Comparison of ENCODE assay signal across 21 cellular contexts in the genomic region with DNA sequence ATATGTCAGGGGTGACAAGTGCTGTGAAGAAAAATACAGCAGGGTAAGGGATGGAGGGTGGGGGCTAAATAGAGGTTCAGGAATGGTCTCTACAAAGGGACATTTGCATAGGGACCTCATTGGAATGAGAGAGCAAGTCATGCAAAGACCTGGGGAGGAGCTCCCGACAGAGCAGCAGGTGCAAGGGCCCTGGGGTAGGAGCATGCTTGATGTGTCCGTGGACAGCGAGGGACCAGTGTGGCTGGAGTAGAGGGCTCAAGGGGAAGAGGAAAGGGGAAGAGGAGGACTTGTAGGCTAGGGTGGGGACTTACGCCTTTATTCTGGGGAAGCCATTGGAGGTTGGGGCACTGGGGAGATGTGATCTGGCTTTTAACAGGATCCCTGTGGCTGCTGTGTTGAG. TPM values are rescaled to one million over a fixed set of nuclear protein-coding genes. Genes with fewer than 3 reads are reported as not detected.
A peak's percentile ranks its signal among the peaks of the same experiment; 100 is the strongest.
DNase-seq lines count a peak whose midpoint lies in the region; ATAC-seq and TF ChIP-seq lines count a peak whose summit lies in the region.
"Had no signal": no experiment of that assay in that cellular context is flagged by ENCODE, and none has a peak within 500 bp of the region (broad histone marks: within the 10 kb centered on the region; RNA-seq: fewer than 3 reads in every experiment).

No MANE protein-coding gene starts in this region.

- no peaks in the 10 kb centered on the region for H3K9me3 Mint-ChIP-seq in activated naive CD4-positive, alpha-beta T cell treated with anti-CD3 and anti-CD28 coated beads, Interleukin-2, amount 50 U/mL, for 24 hours
- no peaks in the 10 kb centered on the region for H3K9me3 Mint-ChIP-seq in activated naive CD4-positive, alpha-beta T cell treated with anti-CD3 and anti-CD28 coated beads, Interleukin-2, amount 10 ng/mL, durations not matched to agents 7 days and 5 days
- no peaks in the 10 kb centered on the region for H3K9me3 Mint-ChIP-seq in activated T-helper 17 cell treated with anti-CD3 and anti-CD28 coated beads, Interleukin-2, amount 50 U/mL, for 72 hours
- no peaks in the 10 kb centered on the region for H3K9me3 Mint-ChIP-seq in natural killer cell treated with Interleukin-12 subunit alpha and Interleukin-12 subunit beta and Interleukin-15 and Interleukin-18, amount 100 ng/mL, for 72 hours
- H3K9me3 Mint-ChIP-seq: activated naive CD8-positive, alpha-beta T cell treated with anti-CD3 and anti-CD28 coated beads, Interleukin-2, amount 10 ng/mL, durations not matched to agents 7 days and 5 days; brain had no signal

- POLR2A ChIA-PET in PC-3 (lab: Charles Lee; ENCODE audit: unreplicated experiment): no interaction called here

- no peak overlapping the region for H3K4me3 ChIP-seq in PC-3 (ENCODE audit: low read length)
- H3K4me3 ChIP-seq: heart right ventricle had no signal

- H3K9me2 ChIP-seq in PC-3 (replicated peaks; ENCODE audit: low read length): no peaks in the 10 kb centered on the region

- no peaks in the 10 kb centered on the region for H4K20me1 ChIP-seq in PC-3 (ENCODE audit: low read length)

- no peak overlapping the region for H3K4me2 ChIP-seq in PC-3 (ENCODE audit: low read length)

- peak overlapping the region; percentile 69 for H3K27ac Mint-ChIP-seq in activated naive CD4-positive, alpha-beta T cell treated with anti-CD3 and anti-CD28 coated beads, Interleukin-2, amount 50 U/mL, for 24 hours
- no peak overlapping the region for H3K27ac Mint-ChIP-seq in activated naive CD4-positive, alpha-beta T cell treated with anti-CD3 and anti-CD28 coated beads, Interleukin-2, amount 10 ng/mL, durations not matched to agents 7 days and 5 days
- peak overlapping the region; percentile 53 for H3K27ac Mint-ChIP-seq in activated T-helper 17 cell treated with anti-CD3 and anti-CD28 coated beads, Interleukin-2, amount 50 U/mL, for 72 hours
- peak overlapping the region; percentile 1 to 43 for H3K27ac Mint-ChIP-seq in natural killer cell treated with Interleukin-12 subunit alpha and Interleukin-12 subunit beta and Interleukin-15 and Interleukin-18, amount 100 ng/mL, for 72 hours

- no peaks in the 10 kb centered on the region for H3K27me3 ChIP-seq in PC-3 (ENCODE audit: low read length)
- H3K27me3 ChIP-seq: heart right ventricle, neutrophil had no signal

- no peak overlapping the region for H3K27ac ChIP-seq in PC-3 (ENCODE audit: low read length)
- H3K27ac ChIP-seq: C4-2B, heart right ventricle, neutrophil had no signal

- intact Hi-C loops in PC-3 (cut with micrococcal nuclease): no loop called here

- H3K4me3 Mint-ChIP-seq in activated naive CD4-positive, alpha-beta T cell treated with anti-CD3 and anti-CD28 coated beads, Interleukin-2, amount 50 U/mL, for 24 hours: peak overlapping the region; percentile 16
- H3K4me3 Mint-ChIP-seq in activated naive CD4-positive, alpha-beta T cell treated with anti-CD3 and anti-CD28 coated beads, Interleukin-2, amount 10 ng/mL, durations not matched to agents 7 days and 5 days: no peak overlapping the region
- no peak overlapping the region for H3K4me3 Mint-ChIP-seq in activated T-helper 17 cell treated with anti-CD3 and anti-CD28 coated beads, Interleukin-2, amount 50 U/mL, for 72 hours
- peak overlapping the region; percentile 41 for H3K4me3 Mint-ChIP-seq in natural killer cell treated with Interleukin-12 subunit alpha and Interleukin-12 subunit beta and Interleukin-15 and Interleukin-18, amount 100 ng/mL, for 72 hours
- H3K4me3 Mint-ChIP-seq: activated naive CD8-positive, alpha-beta T cell treated with anti-CD3 and anti-CD28 coated beads, Interleukin-2, amount 10 ng/mL, durations not matched to agents 7 days and 5 days had no signal

- BruUV-seq in PC-3 (replicated peaks; lab: Mats Ljungman, UMichigan): no TSS peak

- peaks cover 13% of the 10 kb centered on the region; the same call in 1 of the 2 replicates for H3K4me1 ChIP-seq in PC-3 (ENCODE audit: insufficient read depth, low read length)

- H2AFZ ChIP-seq in PC-3 (ENCODE audit: low read length): no peak overlapping the region

- H3K79me2 ChIP-seq in PC-3 (ENCODE audit: low read length): peaks cover 63% of the 10 kb centered on the region

- H3K36me3 ChIP-seq in PC-3 (ENCODE audit: low read depth, low read length): no peaks in the 10 kb centered on the region

- CTCF ChIA-PET in activated naive CD4-positive, alpha-beta T cell treated with anti-CD3 and anti-CD28 coated beads, Interleukin-2, amount 10 ng/mL, durations not matched to agents 7 days and 5 days (lab: Charles Lee): interaction anchor here (1.0 to 18.2 kb wide), 5 partner anchors 8 to 20 kb away, joined by 4 to 200 read pairs (median 6); no protein-coding TSS in a partner anchor
- CTCF ChIA-PET in PC-3 (lab: Charles Lee): interaction anchor here (0.9 kb wide), 1 partner anchor 9 kb away, joined by 4 read pairs; no protein-coding TSS in a partner anchor

- H3K27me3 Mint-ChIP-seq in activated naive CD4-positive, alpha-beta T cell treated with anti-CD3 and anti-CD28 coated beads, Interleukin-2, amount 50 U/mL, for 24 hours: no peaks in the 10 kb centered on the region
- H3K27me3 Mint-ChIP-seq in activated naive CD4-positive, alpha-beta T cell treated with anti-CD3 and anti-CD28 coated beads, Interleukin-2, amount 10 ng/mL, durations not matched to agents 7 days and 5 days: no peaks in the 10 kb centered on the region
- no peaks in the 10 kb centered on the region for H3K27me3 Mint-ChIP-seq in activated T-helper 17 cell treated with anti-CD3 and anti-CD28 coated beads, Interleukin-2, amount 50 U/mL, for 72 hours
- H3K27me3 Mint-ChIP-seq in natural killer cell treated with Interleukin-12 subunit alpha and Interleukin-12 subunit beta and Interleukin-15 and Interleukin-18, amount 100 ng/mL, for 72 hours: no peaks in the 10 kb centered on the region
- H3K27me3 Mint-ChIP-seq: activated naive CD8-positive, alpha-beta T cell treated with anti-CD3 and anti-CD28 coated beads, Interleukin-2, amount 10 ng/mL, durations not matched to agents 7 days and 5 days; brain had no signal

- peaks cover 2% of the 10 kb centered on the region for H3K36me3 Mint-ChIP-seq in activated naive CD4-positive, alpha-beta T cell treated with anti-CD3 and anti-CD28 coated beads, Interleukin-2, amount 50 U/mL, for 24 hours
- H3K36me3 Mint-ChIP-seq in activated naive CD4-positive, alpha-beta T cell treated with anti-CD3 and anti-CD28 coated beads, Interleukin-2, amount 10 ng/mL, durations not matched to agents 7 days and 5 days: peaks cover 14% of the 10 kb centered on the region
- no peaks in the 10 kb centered on the region for H3K36me3 Mint-ChIP-seq in activated T-helper 17 cell treated with anti-CD3 and anti-CD28 coated beads, Interleukin-2, amount 50 U/mL, for 72 hours (ENCODE audit: low read depth)
- peaks cover 4% of the 10 kb centered on the region for H3K36me3 Mint-ChIP-seq in natural killer cell treated with Interleukin-12 subunit alpha and Interleukin-12 subunit beta and Interleukin-15 and Interleukin-18, amount 100 ng/mL, for 72 hours
- H3K36me3 Mint-ChIP-seq: brain had no signal

- no peak overlapping the region for H3K9ac ChIP-seq in PC-3 (ENCODE audit: low read length)

- TF ChIP-seq CTCF in PC-3 (conservative IDR thresholded peaks at IDR 0.05; ENCODE audit: low read depth, low read length): no peak

- H3K4me1 Mint-ChIP-seq in activated naive CD4-positive, alpha-beta T cell treated with anti-CD3 and anti-CD28 coated beads, Interleukin-2, amount 50 U/mL, for 24 hours: peaks cover 79% of the 10 kb centered on the region
- H3K4me1 Mint-ChIP-seq in activated naive CD4-positive, alpha-beta T cell treated with anti-CD3 and anti-CD28 coated beads, Interleukin-2, amount 10 ng/mL, durations not matched to agents 7 days and 5 days: peaks cover 52% of the 10 kb centered on the region
- H3K4me1 Mint-ChIP-seq in activated T-helper 17 cell treated with anti-CD3 and anti-CD28 coated beads, Interleukin-2, amount 50 U/mL, for 72 hours: peaks cover 34% of the 10 kb centered on the region
- H3K4me1 Mint-ChIP-seq in natural killer cell treated with Interleukin-12 subunit alpha and Interleukin-12 subunit beta and Interleukin-15 and Interleukin-18, amount 100 ng/mL, for 72 hours (ENCODE audit: low read depth in 2 of 2): peaks cover 63 to 75% of the 10 kb centered on the region in 2 donors

- no peaks in the 10 kb centered on the region for H3K9me3 ChIP-seq in PC-3 (ENCODE audit: low read length)
- H3K9me3 ChIP-seq: heart right ventricle, neutrophil had no signal

- H3F3A ChIP-seq in PC-3 (ENCODE audit: low read length, unreplicated experiment): no peaks in the 10 kb centered on the region

- no peak for ATAC-seq in activated T-helper 17 cell treated with anti-CD3 and anti-CD28 coated beads, Interleukin-2, amount 50 U/mL, for 72 hours (replicated peaks)
- ATAC-seq in natural killer cell treated with Interleukin-12 subunit alpha and Interleukin-12 subunit beta and Interleukin-15 and Interleukin-18, amount 100 ng/mL, for 72 hours: no peak
- ATAC-seq in PC-3 (no peak), HG02798 (IDR thresholded peaks at IDR 0.05; ENCODE audit: poor library complexity, unreplicated experiment) (no peak)
- ATAC-seq: left ventricle myocardium superior had no signal

- no peak for DNase-seq in activated naive CD4-positive, alpha-beta T cell treated with anti-CD3 and anti-CD28 coated beads, Interleukin-2, amount 10 ng/mL, durations not matched to agents 7 days and 5 days
- DNase-seq in natural killer cell treated with Interleukin-12 subunit alpha and Interleukin-12 subunit beta and Interleukin-15 and Interleukin-18, amount 100 ng/mL, for 72 hours (ENCODE audit: low spot score): no peak
- no peak for DNase-seq in PC-3
- DNase-seq: activated CD4-positive, alpha-beta T cell treated with anti-CD3 and anti-CD28 coated beads, Interleukin-2, amount 50 U/mL, for 1 hour; activated naive CD8-positive, alpha-beta T cell treated with anti-CD3 and anti-CD28 coated beads, Interleukin-2, amount 10 ng/mL, durations not matched to agents 7 days and 5 days; cortex of kidney; GF-D8; GOT3; heart right ventricle; left ventricle myocardium superior; NCI-H1417; NCI-H524; stimulated activated CD4-positive, alpha-beta T cell treated with anti-CD3 and anti-CD28 coated beads, Interleukin-12 subunit alpha, Interleukin-12 subunit beta, amount 100 ng/mL, for 4 hours had no signal

RNA-seq across cellular contexts. Expression of a gene that starts 5.7 kb away (rescaled TPM):
- 10 to 100 TPM; 59.8 to 76.0 TPM for total RNA-seq in activated T-helper 17 cell treated with anti-CD3 and anti-CD28 coated beads, Interleukin-2, amount 50 U/mL, for 72 hours
- total RNA-seq in natural killer cell treated with Interleukin-12 subunit alpha and Interleukin-12 subunit beta and Interleukin-15 and Interleukin-18, amount 100 ng/mL, for 72 hours: 100 to 1,000 TPM in 1 of 2 donors, 10 to 100 TPM in 1; 97.9 to 139 TPM
- total RNA-seq in PC-3 (2014; rRNA removed): 30.5 and 56.4 TPM in 2 replicates

RNA-seq across cellular contexts. Expression of a gene that starts 15.9 kb away (rescaled TPM):
- not detected for total RNA-seq in activated T-helper 17 cell treated with anti-CD3 and anti-CD28 coated beads, Interleukin-2, amount 50 U/mL, for 72 hours
- total RNA-seq in natural killer cell treated with Interleukin-12 subunit alpha and Interleukin-12 subunit beta and Interleukin-15 and Interleukin-18, amount 100 ng/mL, for 72 hours: not detected
- total RNA-seq in PC-3 (2014; rRNA removed): 2.9 and 3.1 TPM in 2 replicates
- total RNA-seq: activated naive CD8-positive, alpha-beta T cell treated with anti-CD3 and anti-CD28 coated beads, Interleukin-2, amount 10 ng/mL, durations not matched to agents 7 days and 5 days; endothelial cell of umbilical vein; mononuclear cell had no signal

RNA-seq across cellular contexts. Expression of a gene that starts 22.5 kb away (rescaled TPM):
- total RNA-seq in activated T-helper 17 cell treated with anti-CD3 and anti-CD28 coated beads, Interleukin-2, amount 50 U/mL, for 72 hours: 1 to 10 TPM; 2.0 to 2.5 TPM
- total RNA-seq in natural killer cell treated with Interleukin-12 subunit alpha and Interleukin-12 subunit beta and Interleukin-15 and Interleukin-18, amount 100 ng/mL, for 72 hours: 1 to 10 TPM; 2.1 to 2.5 TPM
- 0.12 and 0.51 TPM in 2 replicates for total RNA-seq in PC-3 (2014; rRNA removed)

RNA-seq across cellular contexts. Expression of a gene that starts 25.6 kb away (rescaled TPM):
- total RNA-seq in activated T-helper 17 cell treated with anti-CD3 and anti-CD28 coated beads, Interleukin-2, amount 50 U/mL, for 72 hours: not detected
- total RNA-seq in natural killer cell treated with Interleukin-12 subunit alpha and Interleukin-12 subunit beta and Interleukin-15 and Interleukin-18, amount 100 ng/mL, for 72 hours: not detected
- total RNA-seq in PC-3 (2014; rRNA removed): 1.2 and 1.4 TPM in 2 replicates
- total RNA-seq: activated naive CD8-positive, alpha-beta T cell treated with anti-CD3 and anti-CD28 coated beads, Interleukin-2, amount 10 ng/mL, durations not matched to agents 7 days and 5 days; endothelial cell of umbilical vein; mononuclear cell had no signal

RNA-seq across cellular contexts. Expression of a gene that starts 35.0 kb away (rescaled TPM):
- not detected for total RNA-seq in activated T-helper 17 cell treated with anti-CD3 and anti-CD28 coated beads, Interleukin-2, amount 50 U/mL, for 72 hours
- total RNA-seq in natural killer cell treated with Interleukin-12 subunit alpha and Interleukin-12 subunit beta and Interleukin-15 and Interleukin-18, amount 100 ng/mL, for 72 hours: not detected
- not detected in 2 replicates for total RNA-seq in PC-3 (2014; rRNA removed)
- total RNA-seq: activated naive CD8-positive, alpha-beta T cell treated with anti-CD3 and anti-CD28 coated beads, Interleukin-2, amount 10 ng/mL, durations not matched to agents 7 days and 5 days; endothelial cell of umbilical vein; heart right ventricle; left ventricle myocardium superior had no signal

Comparison
In these comparisons a context has a peak if more than half of its experiments do, and no peak if none do; other contexts are left out.
1. H3K4me3 Mint-ChIP-seq: peak in activated naive CD4-positive, alpha-beta T cell treated with anti-CD3 and anti-CD28 coated beads, Interleukin-2, amount 50 U/mL, for 24 hours (single experiment) and natural killer cell treated with Interleukin-12 subunit alpha and Interleukin-12 subunit beta and Interleukin-15 and Interleukin-18, amount 100 ng/mL, for 72 hours (single experiment); none in activated naive CD4-positive, alpha-beta T cell treated with anti-CD3 and anti-CD28 coated beads, Interleukin-2, amount 10 ng/mL, durations not matched to agents 7 days and 5 days (single experiment) and activated T-helper 17 cell treated with anti-CD3 and anti-CD28 coated beads, Interleukin-2, amount 50 U/mL, for 72 hours (single experiment).